Comparison of ENCODE assay signal across 27 cellular contexts in genomic region chrX:46569621-46570020, GRCh38.
"Had no signal": no experiment of that assay in that cellular context is flagged by ENCODE, and none has a peak within 500 bp of the region (broad histone marks: within the 10 kb centered on the region; RNA-seq: fewer than 3 reads in every experiment).

No MANE protein-coding gene starts in this region.

- ATAC-seq: foreskin keratinocyte; gastroesophageal sphincter; heart left ventricle; left lung; lower lobe of right lung; naive thymus-derived CD8-positive, alpha-beta T cell; stimulated activated naive B cell treated with anti-CD40 and anti-IgM and Interleukin-4, amounts not matched to agents 10 μg/mL and 1 μg/mL and 100 μg/mL, for 72 hours; upper lobe of right lung had no signal

- H3K27ac Mint-ChIP-seq: endodermal cell; naive thymus-derived CD8-positive, alpha-beta T cell; nephron progenitor cell; stimulated activated naive B cell treated with anti-CD40 and anti-IgM and Interleukin-4, amounts not matched to agents 10 μg/mL and 1 μg/mL and 100 μg/mL, for 72 hours; stimulated activated naive CD8-positive, alpha-beta T cell treated with anti-CD3 and anti-CD28 coated beads, Interleukin-15, Interleukin-2, amounts not matched to agents 100 ng/mL and 50 ng/mL, for 24 hours had no signal

- H3K4me1 ChIP-seq: colonic mucosa, foreskin keratinocyte, lower lobe of right lung, right lobe of liver, upper lobe of right lung, uterus had no signal

- H3K4me3 ChIP-seq: colonic mucosa, esophagus muscularis mucosa, gastroesophageal sphincter, heart left ventricle, hepatocyte, left lung, lower lobe of right lung, ovary, right lobe of liver, thoracic aorta, transverse colon, upper lobe of right lung, uterus had no signal

- H3K4me3 Mint-ChIP-seq: dendritic cell treated with granulocyte-macrophage colony-stimulating factor and Interleukin-4, amounts not matched to agents 40 ng/mL and 50 ng/mL, for 4 days; endodermal cell; naive thymus-derived CD8-positive, alpha-beta T cell; nephron progenitor cell; stimulated activated naive B cell treated with anti-CD40 and anti-IgM and Interleukin-4, amounts not matched to agents 10 μg/mL and 1 μg/mL and 100 μg/mL, for 72 hours; stimulated activated naive CD8-positive, alpha-beta T cell treated with anti-CD3 and anti-CD28 coated beads, Interleukin-15, Interleukin-2, amounts not matched to agents 100 ng/mL and 50 ng/mL, for 24 hours had no signal

- H3K36me3 Mint-ChIP-seq: stimulated activated naive B cell treated with anti-CD40 and anti-IgM and Interleukin-4, amounts not matched to agents 10 μg/mL and 1 μg/mL and 100 μg/mL, for 72 hours had no signal

- H3K36me3 ChIP-seq: colonic mucosa, esophagus muscularis mucosa, gastroesophageal sphincter, heart left ventricle, left lung, lower lobe of right lung, ovary, right lobe of liver, thoracic aorta, transverse colon, upper lobe of right lung, uterus had no signal

- H3K27me3 Mint-ChIP-seq: naive thymus-derived CD8-positive, alpha-beta T cell; stimulated activated naive CD8-positive, alpha-beta T cell treated with anti-CD3 and anti-CD28 coated beads, Interleukin-15, Interleukin-2, amounts not matched to agents 100 ng/mL and 50 ng/mL, for 24 hours had no signal

- H3K9me3 Mint-ChIP-seq: dendritic cell treated with granulocyte-macrophage colony-stimulating factor and Interleukin-4, amounts not matched to agents 40 ng/mL and 50 ng/mL, for 4 days; naive thymus-derived CD8-positive, alpha-beta T cell; stimulated activated naive B cell treated with anti-CD40 and anti-IgM and Interleukin-4, amounts not matched to agents 10 μg/mL and 1 μg/mL and 100 μg/mL, for 72 hours; stimulated activated naive CD8-positive, alpha-beta T cell treated with anti-CD3 and anti-CD28 coated beads, Interleukin-15, Interleukin-2, amounts not matched to agents 100 ng/mL and 50 ng/mL, for 24 hours had no signal

- DNase-seq: colonic mucosa; effector CD8-positive, alpha-beta T cell; endodermal cell; foreskin keratinocyte; kidney; left lung; lower lobe of right lung; naive thymus-derived CD8-positive, alpha-beta T cell; nephron progenitor cell; nucleus accumbens; ovary; retina; small intestine; stimulated activated CD4-positive, alpha-beta T cell treated with anti-CD3 and anti-CD28 coated beads, Interleukin-15, amount 100 ng/mL, for 24 hours; stimulated activated CD4-positive, alpha-beta T cell treated with anti-CD3 and anti-CD28 coated beads, Interleukin-2, amount 100 ng/mL, for 48 hours; stimulated activated naive B cell treated with anti-CD40 and anti-IgM and Interleukin-4, amounts not matched to agents 10 μg/mL and 1 μg/mL and 100 μg/mL, for 72 hours; transverse colon; upper lobe of right lung; uterus had no signal

- H3K4me1 Mint-ChIP-seq: nephron progenitor cell had no signal

- H3K27me3 ChIP-seq: colonic mucosa, foreskin keratinocyte, heart left ventricle, hepatocyte, ovary, right lobe of liver, upper lobe of right lung, uterus had no signal

- H3K9me3 ChIP-seq: colonic mucosa, gastroesophageal sphincter, heart left ventricle, left lung, lower lobe of right lung, ovary, right lobe of liver, thoracic aorta, transverse colon, upper lobe of right lung, uterus had no signal
